ENCODE assay signal across 34 cellular contexts in genomic region chr12:103886398-103886797, GRCh38.
"Had no signal": no experiment of that assay in that cellular context is flagged by ENCODE, and none has a peak within 500 bp of the region (broad histone marks: within the 10 kb centered on the region; RNA-seq: fewer than 3 reads in every experiment).

No MANE protein-coding gene starts in this region.

- H3K27ac ChIP-seq: brain microvascular endothelial cell, esophagus muscularis mucosa, foreskin keratinocyte, gastrocnemius medialis, heart left ventricle, WERI-Rb-1 had no signal

- H3K27me3 ChIP-seq: brain microvascular endothelial cell, esophagus muscularis mucosa, foreskin keratinocyte, gastrocnemius medialis, heart left ventricle had no signal

- H3K36me3 ChIP-seq: brain microvascular endothelial cell, esophagus muscularis mucosa, gastrocnemius medialis, heart left ventricle, WERI-Rb-1 had no signal

- H3K36me3 Mint-ChIP-seq: activated CD8-positive, alpha-beta memory T cell treated with anti-CD3 and anti-CD28 coated beads, Interleukin-2, amount 10 ng/mL, durations not matched to agents 7 days and 5 days; activated naive CD8-positive, alpha-beta T cell had no signal

- H3K4me3 Mint-ChIP-seq: activated B cell treated with CpG ODN at 0.5 μM for 24 hours; activated CD4-positive, alpha-beta memory T cell treated with anti-CD3 and anti-CD28 coated beads, Interleukin-2, amount 10 ng/mL, durations not matched to agents 7 days and 5 days; activated CD4-positive, alpha-beta T cell treated with anti-CD3 and anti-CD28 coated beads, Interleukin-2, amount 10 ng/mL, durations not matched to agents 7 days and 5 days; activated CD8-positive, alpha-beta memory T cell treated with anti-CD3 and anti-CD28 coated beads, Interleukin-2, amount 10 ng/mL, durations not matched to agents 7 days and 5 days; activated naive CD8-positive, alpha-beta T cell; activated T-helper 17 cell treated with anti-CD3 and anti-CD28 coated beads, Interleukin-2, amount 50 U/mL, for 72 hours; effector memory CD8-positive, alpha-beta T cell; T-cell; T-helper 17 cell; T-helper 2 cell treated with Interferon-gamma antibody and Interleukin-4, amounts not matched to agents 5 μg/mL and 100 μg/mL, for 36 hours had no signal

- ATAC-seq: activated CD4-positive, CD25-positive, alpha-beta regulatory T cell treated with anti-CD3 and anti-CD28 coated beads, Interleukin-2, amount 50 U/mL, for 24 hours; activated CD8-positive, alpha-beta memory T cell treated with anti-CD3 and anti-CD28 coated beads, Interleukin-2, amount 10 ng/mL, durations not matched to agents 7 days and 5 days; activated T-helper 17 cell treated with anti-CD3 and anti-CD28 coated beads, Interleukin-2, amount 50 U/mL, for 72 hours; effector memory CD8-positive, alpha-beta T cell; foreskin keratinocyte; gastrocnemius medialis; heart left ventricle; T-cell; T-helper 17 cell had no signal

- H3K27ac Mint-ChIP-seq: activated B cell treated with CpG ODN at 0.5 μM for 24 hours; activated CD4-positive, alpha-beta memory T cell treated with anti-CD3 and anti-CD28 coated beads, Interleukin-2, amount 10 ng/mL, durations not matched to agents 7 days and 5 days; activated CD4-positive, alpha-beta T cell treated with anti-CD3 and anti-CD28 coated beads, Interleukin-2, amount 10 ng/mL, durations not matched to agents 7 days and 5 days; activated CD8-positive, alpha-beta memory T cell treated with anti-CD3 and anti-CD28 coated beads, Interleukin-2, amount 10 ng/mL, durations not matched to agents 7 days and 5 days; activated naive CD8-positive, alpha-beta T cell; activated T-helper 17 cell treated with anti-CD3 and anti-CD28 coated beads, Interleukin-2, amount 50 U/mL, for 72 hours; effector memory CD8-positive, alpha-beta T cell; T-cell; T-helper 2 cell treated with Interferon-gamma antibody and Interleukin-4, amounts not matched to agents 5 μg/mL and 100 μg/mL, for 36 hours had no signal

- H3K4me3 ChIP-seq: esophagus muscularis mucosa, gastrocnemius medialis, heart left ventricle had no signal

- H3K27me3 Mint-ChIP-seq: activated B cell treated with CpG ODN at 0.5 μM for 24 hours; activated CD4-positive, alpha-beta memory T cell treated with anti-CD3 and anti-CD28 coated beads, Interleukin-2, amount 10 ng/mL, durations not matched to agents 7 days and 5 days; activated CD4-positive, alpha-beta T cell treated with anti-CD3 and anti-CD28 coated beads, Interleukin-2, amount 10 ng/mL, durations not matched to agents 7 days and 5 days; activated CD8-positive, alpha-beta memory T cell treated with anti-CD3 and anti-CD28 coated beads, Interleukin-2, amount 10 ng/mL, durations not matched to agents 7 days and 5 days; activated naive CD8-positive, alpha-beta T cell; activated T-helper 17 cell treated with anti-CD3 and anti-CD28 coated beads, Interleukin-2, amount 50 U/mL, for 72 hours; effector memory CD8-positive, alpha-beta T cell; T-cell; T-helper 17 cell had no signal

- H3K9me3 Mint-ChIP-seq: activated B cell treated with CpG ODN at 0.5 μM for 24 hours; activated CD4-positive, alpha-beta memory T cell treated with anti-CD3 and anti-CD28 coated beads, Interleukin-2, amount 10 ng/mL, durations not matched to agents 7 days and 5 days; activated CD4-positive, alpha-beta T cell treated with anti-CD3 and anti-CD28 coated beads, Interleukin-2, amount 10 ng/mL, durations not matched to agents 7 days and 5 days; activated T-helper 17 cell treated with anti-CD3 and anti-CD28 coated beads, Interleukin-2, amount 50 U/mL, for 72 hours; effector memory CD8-positive, alpha-beta T cell; T-cell; T-helper 2 cell treated with Interferon-gamma antibody and Interleukin-4, amounts not matched to agents 5 μg/mL and 100 μg/mL, for 36 hours had no signal

- DNase-seq: activated B cell treated with CpG ODN at 0.5 μM for 24 hours; activated CD4-positive, alpha-beta memory T cell treated with anti-CD3 and anti-CD28 coated beads, Interleukin-2, amount 10 ng/mL, durations not matched to agents 7 days and 5 days; activated CD4-positive, alpha-beta T cell treated with anti-CD3 and anti-CD28 coated beads, Interleukin-2, amount 10 ng/mL, durations not matched to agents 7 days and 5 days; activated CD4-positive, alpha-beta T cell treated with anti-CD3 and anti-CD28 coated beads, Interleukin-2, amount 50 U/mL, for 4 hours; activated CD8-positive, alpha-beta memory T cell treated with anti-CD3 and anti-CD28 coated beads, Interleukin-2, amount 10 ng/mL, durations not matched to agents 7 days and 5 days; activated CD8-positive, alpha-beta memory T cell treated with anti-CD3 and anti-CD28 coated beads, Interleukin-2, amount 50 U/mL, for 4 hours; activated effector memory CD4-positive, alpha-beta T cell treated with Interleukin-2 at 50 U/mL for 16 hours; activated gamma-delta T cell treated with Interleukin-2 at 50 U/mL for 16 hours; activated naive CD4-positive, alpha-beta T cell treated with anti-CD3 and anti-CD28 coated beads, Interleukin-2, amount 50 U/mL, for 16 hours; activated naive CD4-positive, alpha-beta T cell treated with Interleukin-2 at 50 U/mL for 16 hours; activated T-cell treated with anti-CD3 and anti-CD28 coated beads, Interleukin-2, amount 50 U/mL, for 1 hour; amniotic stem cell; anterior cingulate cortex; brain microvascular endothelial cell; caudate nucleus; cortex of kidney; dermis blood vessel endothelial cell; effector CD4-positive, alpha-beta T cell; effector memory CD8-positive, alpha-beta T cell; erythroblast; foreskin keratinocyte; gastrocnemius medialis; glutamatergic neuron; heart left ventricle; SW 1271; T-cell; T-helper 17 cell; T1000; WERI-Rb-1 had no signal

- H3K9me3 ChIP-seq: esophagus muscularis mucosa, gastrocnemius medialis, heart left ventricle had no signal

- H3K4me1 ChIP-seq: esophagus muscularis mucosa had no signal
